In the genomic region with DNA sequence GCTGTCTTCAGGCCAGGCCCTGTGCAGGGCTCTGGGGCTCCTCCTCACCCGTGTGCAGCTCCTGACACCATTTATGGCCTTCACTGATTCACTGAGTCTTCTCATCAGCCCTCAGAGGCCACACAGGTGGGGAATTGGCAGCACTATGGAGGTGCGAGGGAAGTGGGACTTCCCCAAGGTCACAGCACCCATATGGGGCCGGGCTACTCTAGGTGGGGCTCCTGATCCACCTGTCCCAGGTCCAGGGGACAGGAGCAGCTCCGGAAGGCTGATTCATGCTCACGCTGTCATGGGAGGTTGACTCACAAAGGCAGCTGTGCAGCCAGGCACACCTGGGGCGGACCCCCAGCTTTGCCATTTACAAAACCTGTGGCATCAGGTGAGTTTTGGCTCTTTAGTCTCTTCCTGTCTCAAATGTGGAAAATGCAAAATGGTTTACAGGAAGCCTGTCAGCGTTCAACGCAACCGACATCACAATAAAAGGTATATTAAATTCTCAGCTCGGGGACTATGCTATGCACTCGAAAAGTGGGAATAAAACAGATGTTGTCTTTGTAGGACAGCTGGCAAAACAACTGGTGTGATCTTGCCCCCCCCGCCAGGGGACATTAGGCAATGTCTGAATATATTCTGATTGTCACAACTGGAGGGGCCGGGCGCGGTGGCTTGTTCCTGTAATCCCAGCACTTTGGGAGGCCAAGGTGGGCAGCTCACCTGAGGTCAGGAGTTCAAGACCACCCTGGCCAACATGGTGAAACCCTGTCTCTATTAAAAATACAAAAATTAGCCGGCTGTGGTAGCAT, we compare ENCODE assay signal across 1 cellular context.
TF ChIP-seq lines count a peak whose summit lies in the region.

No MANE protein-coding gene starts in this region.

TF ChIP-seq in H1, 55 proteins besides CTCF, POLR2A, EP300 and RAD21:
- no peak for TF ChIP-seq CEBPB (IDR thresholded peaks at IDR 0.05; ENCODE audit: low read depth, low read length)
- no peak for TF ChIP-seq FOSL1 (IDR thresholded peaks at IDR 0.05; ENCODE audit: insufficient read depth, low read depth, low read length)
- no peak for TF ChIP-seq BRCA1 (IDR thresholded peaks at IDR 0.05; ENCODE audit: low read depth, low read length)
- TF ChIP-seq CREB1 (IDR thresholded peaks at IDR 0.05), result no peak
- no peak for TF ChIP-seq RXRA (IDR thresholded peaks at IDR 0.05; ENCODE audit: insufficient read depth, low read depth, low read length)
- no peak for TF ChIP-seq TAF1 (IDR thresholded peaks at IDR 0.05; ENCODE audit: low read depth, low read length)
- TF ChIP-seq RNF2 (IDR thresholded peaks at IDR 0.05; ENCODE audit: borderline replicate concordance, low read depth, low read length, missing control alignments, poor library complexity, severe bottlenecking), result no peak
- TF ChIP-seq CBX8 (IDR thresholded peaks at IDR 0.05; ENCODE audit: borderline replicate concordance, low read depth, low read length), result no peak
- no peak for TF ChIP-seq CHD2 (IDR thresholded peaks at IDR 0.05; ENCODE audit: low read length)
